19 cellular contexts compared by ENCODE assay signal in the genomic region with DNA sequence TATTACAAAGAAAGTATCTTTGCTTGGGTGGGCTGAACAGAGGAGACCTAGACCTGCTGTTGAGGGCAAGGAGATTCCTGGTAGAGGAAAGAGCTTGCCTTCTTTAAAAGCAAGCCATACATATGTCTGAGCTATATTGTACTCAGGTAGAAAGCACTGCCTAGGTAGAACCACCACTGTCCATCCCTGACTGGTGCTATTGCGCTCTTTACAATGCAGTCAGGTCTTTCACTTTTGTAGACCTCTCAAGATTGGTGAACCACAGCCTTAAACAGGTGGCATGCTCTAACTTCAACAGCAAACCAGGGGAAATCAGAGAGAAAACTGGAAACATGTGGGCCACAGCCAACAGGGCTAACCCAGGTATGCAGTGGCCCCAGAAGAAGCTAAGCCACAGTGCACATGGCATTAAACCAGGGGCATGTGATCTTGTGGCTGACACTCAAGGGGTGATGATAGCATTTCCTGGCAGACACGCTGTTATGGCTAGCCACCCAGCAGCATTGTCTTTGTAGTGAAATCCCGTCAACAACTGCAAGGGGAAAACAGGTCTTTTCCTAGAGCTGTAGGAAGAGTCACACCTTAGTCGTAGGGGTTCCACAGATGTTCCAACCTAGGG.
"Had no signal": no experiment of that assay in that cellular context is flagged by ENCODE, and none has a peak within 500 bp of the region (broad histone marks: within the 10 kb centered on the region; RNA-seq: fewer than 3 reads in every experiment).

No MANE protein-coding gene starts in this region.

- H3K4me1 Mint-ChIP-seq: activated CD4-positive, alpha-beta memory T cell treated with anti-CD3 and anti-CD28 coated beads, Interleukin-2, amount 10 ng/mL, durations not matched to agents 7 days and 5 days; memory B cell had no signal

- H3K4me3 ChIP-seq: ascending aorta, breast epithelium, mucosa of descending colon, upper lobe of left lung had no signal

- H3K9ac ChIP-seq: SK-N-SH had no signal

- H3K4me3 Mint-ChIP-seq: activated CD4-positive, alpha-beta memory T cell treated with anti-CD3 and anti-CD28 coated beads, Interleukin-2, amount 10 ng/mL, durations not matched to agents 7 days and 5 days; activated T-helper 1 cell treated with anti-CD3 and anti-CD28 coated beads, Interleukin-12 subunit alpha, Interleukin-12 subunit beta, Interleukin-2, Interleukin-4 antibody, amounts not matched to agents 30 ng/mL and 10 ng/mL and 1 ng/mL, durations not matched to agents 14 hours and 24 hours and 36 hours; effector memory CD8-positive, alpha-beta T cell; memory B cell; natural killer cell treated with Interleukin-12 subunit alpha and Interleukin-12 subunit beta and Interleukin-15 and Interleukin-18, amount 100 ng/mL, for 72 hours; stimulated activated naive CD8-positive, alpha-beta T cell treated with anti-CD3 and anti-CD28 coated beads, Interleukin-15, Interleukin-2, amounts not matched to agents 100 ng/mL and 50 ng/mL, for 24 hours had no signal

- H3K9me3 ChIP-seq: ascending aorta, breast epithelium, mucosa of descending colon, SK-N-SH, upper lobe of left lung had no signal

- H3K27me3 Mint-ChIP-seq: activated CD4-positive, alpha-beta memory T cell treated with anti-CD3 and anti-CD28 coated beads, Interleukin-2, amount 10 ng/mL, durations not matched to agents 7 days and 5 days; effector memory CD8-positive, alpha-beta T cell; memory B cell; natural killer cell treated with Interleukin-12 subunit alpha and Interleukin-12 subunit beta and Interleukin-15 and Interleukin-18, amount 100 ng/mL, for 72 hours; stimulated activated naive CD8-positive, alpha-beta T cell treated with anti-CD3 and anti-CD28 coated beads, Interleukin-15, Interleukin-2, amounts not matched to agents 100 ng/mL and 50 ng/mL, for 24 hours had no signal

- H3K36me3 ChIP-seq: ascending aorta, breast epithelium, upper lobe of left lung had no signal

- H3K9me3 Mint-ChIP-seq: activated CD4-positive, alpha-beta memory T cell treated with anti-CD3 and anti-CD28 coated beads, Interleukin-2, amount 10 ng/mL, durations not matched to agents 7 days and 5 days; activated T-helper 1 cell treated with anti-CD3 and anti-CD28 coated beads, Interleukin-12 subunit alpha, Interleukin-12 subunit beta, Interleukin-2, Interleukin-4 antibody, amounts not matched to agents 30 ng/mL and 10 ng/mL and 1 ng/mL, durations not matched to agents 14 hours and 24 hours and 36 hours; natural killer cell treated with Interleukin-12 subunit alpha and Interleukin-12 subunit beta and Interleukin-15 and Interleukin-18, amount 100 ng/mL, for 72 hours; stimulated activated naive CD8-positive, alpha-beta T cell treated with anti-CD3 and anti-CD28 coated beads, Interleukin-15, Interleukin-2, amounts not matched to agents 100 ng/mL and 50 ng/mL, for 24 hours had no signal

- H3K27ac ChIP-seq: ascending aorta, breast epithelium, upper lobe of left lung had no signal

- H3K9me2 ChIP-seq: SK-N-SH had no signal

- H3K27me3 ChIP-seq: ascending aorta, breast epithelium, upper lobe of left lung had no signal

- H3K27ac Mint-ChIP-seq: activated CD4-positive, alpha-beta memory T cell treated with anti-CD3 and anti-CD28 coated beads, Interleukin-2, amount 10 ng/mL, durations not matched to agents 7 days and 5 days; activated T-helper 1 cell treated with anti-CD3 and anti-CD28 coated beads, Interleukin-12 subunit alpha, Interleukin-12 subunit beta, Interleukin-2, Interleukin-4 antibody, amounts not matched to agents 30 ng/mL and 10 ng/mL and 1 ng/mL, durations not matched to agents 14 hours and 24 hours and 36 hours; effector memory CD8-positive, alpha-beta T cell; memory B cell; natural killer cell treated with Interleukin-12 subunit alpha and Interleukin-12 subunit beta and Interleukin-15 and Interleukin-18, amount 100 ng/mL, for 72 hours; stimulated activated naive CD8-positive, alpha-beta T cell treated with anti-CD3 and anti-CD28 coated beads, Interleukin-15, Interleukin-2, amounts not matched to agents 100 ng/mL and 50 ng/mL, for 24 hours had no signal

- H3K4me2 ChIP-seq: SK-N-SH had no signal

- H3K4me1 ChIP-seq: breast epithelium, upper lobe of left lung had no signal

- H3K36me3 Mint-ChIP-seq: memory B cell; natural killer cell treated with Interleukin-12 subunit alpha and Interleukin-12 subunit beta and Interleukin-15 and Interleukin-18, amount 100 ng/mL, for 72 hours had no signal

- ATAC-seq: effector memory CD8-positive, alpha-beta T cell; mucosa of descending colon had no signal

- DNase-seq: activated CD4-positive, alpha-beta memory T cell treated with anti-CD3 and anti-CD28 coated beads, Interleukin-2, amount 10 ng/mL, durations not matched to agents 7 days and 5 days; activated CD4-positive, CD25-positive, alpha-beta regulatory T cell treated with anti-CD3 and anti-CD28 coated beads, Interleukin-2, amount 50 U/mL, for 72 hours; activated CD8-positive, alpha-beta memory T cell treated with anti-CD3 and anti-CD28 coated beads, Interleukin-2, amount 50 U/mL, for 48 hours; dermis blood vessel endothelial cell; effector memory CD8-positive, alpha-beta T cell; mucosa of descending colon; SK-N-SH; small intestine; stimulated activated CD4-positive, alpha-beta T cell treated with anti-CD3 and anti-CD28 coated beads, Interleukin-4, amount 100 ng/mL, for 4 hours; stimulated activated CD8-positive, alpha-beta memory T cell treated with anti-CD3 and anti-CD28 coated beads, Interleukin-4, amount 100 ng/mL, for 48 hours; T-helper 1 cell; T1000; upper lobe of left lung had no signal
